ENCODE assay signal across 11 cellular contexts in genomic region chr20:4809707-4810106, GRCh38. TPM values are rescaled to one million over a fixed set of nuclear protein-coding genes. Genes with fewer than 3 reads are reported as not detected.
DNase-seq lines count a peak whose midpoint lies in the region; ATAC-seq and TF ChIP-seq lines count a peak whose summit lies in the region.
"Had no signal": no experiment of that assay in that cellular context is flagged by ENCODE, and none has a peak within 500 bp of the region (broad histone marks: within the 10 kb centered on the region; RNA-seq: fewer than 3 reads in every experiment).

No MANE protein-coding gene starts in this region.

- no peak for ATAC-seq in activated naive CD4-positive, alpha-beta T cell treated with anti-CD3 and anti-CD28 coated beads, Interleukin-2, amount 50 U/mL, for 72 hours
- no peak for ATAC-seq in GM18909 (IDR thresholded peaks at IDR 0.05; ENCODE audit: poor library complexity, unreplicated experiment)
- ATAC-seq: Panc1 had no signal

- H3K9me3 ChIP-seq in stomach (no peaks in the 10 kb centered on the region), breast epithelium (no peaks in the 10 kb centered on the region)
- H3K9me3 ChIP-seq: sigmoid colon had no signal

- no peak for TF ChIP-seq EP300 in stomach (IDR thresholded peaks at IDR 0.05)

- peak overlapping the region; percentile 56 to 74 for H3K27ac Mint-ChIP-seq in activated naive CD4-positive, alpha-beta T cell treated with anti-CD3 and anti-CD28 coated beads, Interleukin-2, amount 50 U/mL, for 72 hours

- peak; percentile 31 for DNase-seq in activated naive CD4-positive, alpha-beta T cell treated with Interleukin-2 at 50 U/mL for 16 hours
- DNase-seq in activated naive CD4-positive, alpha-beta T cell treated with anti-CD3 and anti-CD28 coated beads, Interleukin-2, amount 50 U/mL, for 16 hours: no peak
- peak; percentile 6 for DNase-seq in NCI-H2107 (lab: John Stamatoyannopoulos, UW)
- DNase-seq in activated naive CD4-positive, alpha-beta T cell treated with anti-CD3 and anti-CD28 coated beads, Interleukin-2, amount 50 U/mL, for 72 hours (ENCODE audit: low spot score in 2 of 2): no peak
- no peak for DNase-seq in stomach
- DNase-seq in pons (ENCODE audit: low spot score): no peak
- DNase-seq in breast epithelium (ENCODE audit: low spot score in 2 of 2): no peak
- DNase-seq: brain microvascular endothelial cell, sigmoid colon had no signal

- TF ChIP-seq POLR2A in stomach (IDR thresholded peaks at IDR 0.05): no peak
- no peak for TF ChIP-seq POLR2A in breast epithelium (IDR thresholded peaks at IDR 0.05)

- H3K36me3 ChIP-seq in stomach (peaks cover 0 to 9% (median 0%) of the 10 kb centered on the region in 4 donors), breast epithelium (no peaks in the 10 kb centered on the region)
- H3K36me3 ChIP-seq: brain microvascular endothelial cell, sigmoid colon had no signal

- H3K27ac ChIP-seq in stomach (peak overlapping the region in 3 of 5 donors; percentile 39 to 86 (median 80)), breast epithelium (no peak overlapping the region)
- H3K27ac ChIP-seq: brain microvascular endothelial cell had no signal

- 28 to 65% (median 33%) methylated on average over 5 to 8 of the region's 8 CpGs for WGBS in stomach, 5 donors

- no peaks in the 10 kb centered on the region for H3K9me3 Mint-ChIP-seq in activated naive CD4-positive, alpha-beta T cell treated with anti-CD3 and anti-CD28 coated beads, Interleukin-2, amount 50 U/mL, for 72 hours

- H3K4me1 ChIP-seq in stomach: peaks cover 6 to 56% (median 20%) of the 10 kb centered on the region in 4 donors
- no peaks in the 10 kb centered on the region for H3K4me1 ChIP-seq in breast epithelium

- intact Hi-C loops in stomach (cut with DNase I; ENCODE audit: low total_unique reads) (no loop called here), breast epithelium (cut with DNase I; ENCODE audit: low total_unique reads) (loop anchor here (2.0 kb wide), 1 partner anchor 23 kb away; no protein-coding TSS in a partner anchor)

- H3K36me3 Mint-ChIP-seq in activated naive CD4-positive, alpha-beta T cell treated with anti-CD3 and anti-CD28 coated beads, Interleukin-2, amount 50 U/mL, for 72 hours: peaks cover 12 to 33% of the 10 kb centered on the region in 2 donors

- H3K27me3 ChIP-seq in stomach (peaks cover 0 to 4% (median 0%) of the 10 kb centered on the region in 3 donors), breast epithelium (no peaks in the 10 kb centered on the region)
- H3K27me3 ChIP-seq: brain microvascular endothelial cell, sigmoid colon had no signal

- H3K4me3 ChIP-seq in stomach (no peak overlapping the region), breast epithelium (no peak overlapping the region)
- H3K4me3 ChIP-seq: sigmoid colon had no signal

- TF ChIP-seq CTCF in stomach (IDR thresholded peaks at IDR 0.05) (no peak), breast epithelium (IDR thresholded peaks at IDR 0.05) (no peak)

RNA-seq across cellular contexts. Expression of gene RASSF2, which starts 13.7 kb away (rescaled TPM):
- total RNA-seq in activated naive CD4-positive, alpha-beta T cell treated with anti-CD3 and anti-CD28 coated beads, Interleukin-2, amount 50 U/mL, for 72 hours: 10 to 100 TPM; 40.4 to 50.6 TPM
- total RNA-seq in stomach (10 to 100 TPM in 4 of 5 donors, 1 to 10 TPM in 1; 9.3 to 43.0 (median 12.3) TPM), breast epithelium (10 to 100 TPM in 2 of 3 donors, 1 to 10 TPM in 1; 9.5 to 38.6 (median 16.0) TPM)
- polyA plus RNA-seq in stomach: 1 to 10 TPM; 2.7 to 8.3 (median 6.4) TPM

Comparison
In these comparisons a context has a peak if more than half of its experiments do, and no peak if none do; other contexts are left out.
1. DNase-seq: peak in activated naive CD4-positive, alpha-beta T cell treated with Interleukin-2 at 50 U/mL for 16 hours (single experiment) and NCI-H2107 (single experiment); none in activated naive CD4-positive, alpha-beta T cell treated with anti-CD3 and anti-CD28 coated beads, Interleukin-2, amount 50 U/mL, for 16 hours (single experiment), activated naive CD4-positive, alpha-beta T cell treated with anti-CD3 and anti-CD28 coated beads, Interleukin-2, amount 50 U/mL, for 72 hours (0 of 2), stomach (single experiment), pons (single experiment) and breast epithelium (0 of 2).
2. H3K27ac ChIP-seq: peak in stomach (3 of 5); none in breast epithelium (0 of 2).